In the genomic region with DNA sequence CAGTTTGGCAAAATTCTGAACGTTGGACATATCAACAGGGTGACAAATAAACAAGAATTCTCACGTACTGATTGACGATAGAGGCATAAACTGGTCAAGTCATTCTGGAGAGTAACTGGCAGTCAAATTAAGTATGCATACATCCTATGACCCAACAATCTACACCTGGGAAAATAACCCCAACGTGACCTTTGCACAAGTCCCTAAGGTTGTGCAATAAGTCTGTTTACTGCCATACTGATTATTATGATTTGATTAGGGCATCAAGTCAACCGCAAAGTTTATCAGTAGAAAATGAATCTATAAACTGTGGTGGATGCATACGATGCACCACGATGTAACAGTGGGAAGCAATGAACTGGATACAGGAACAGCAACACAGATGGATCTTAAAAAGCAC, we compare ENCODE assay signal across 22 cellular contexts. TPM values are rescaled to one million over a fixed set of nuclear protein-coding genes. Genes with fewer than 3 reads are reported as not detected.
DNase-seq lines count a peak whose midpoint lies in the region; ATAC-seq, FAIRE-seq and TF ChIP-seq lines count a peak whose summit lies in the region.
"Had no signal": no experiment of that assay in that cellular context is flagged by ENCODE, and none has a peak within 500 bp of the region (broad histone marks: within the 10 kb centered on the region; RNA-seq: fewer than 3 reads in every experiment).

No MANE protein-coding gene starts in this region.

- intact Hi-C loops in psoas muscle (cut with DNase I): no loop called here
- intact Hi-C loops in ascending aorta (cut with DNase I): no loop called here

- TF ChIP-seq CTCF in D721Med (IDR thresholded peaks at IDR 0.05; ENCODE audit: insufficient read depth, missing control alignments) (no peak), RWPE2 (IDR thresholded peaks at IDR 0.05; ENCODE audit: poor library complexity, severe bottlenecking) (no peak), keratinocyte (optimal IDR thresholded peaks at IDR 0.05 in 1 of 3, IDR thresholded peaks at IDR 0.05 in 1 of 3, conservative IDR thresholded peaks at IDR 0.05 in 1 of 3; ENCODE audit: extremely low read depth in 1 of 3, insufficient read depth in 2 of 3, low read length in 3 of 3) (no peak), psoas muscle (IDR thresholded peaks at IDR 0.05) (no peak), ascending aorta (IDR thresholded peaks at IDR 0.05) (no peak)

- H3K4me1 ChIP-seq in RWPE2 (ENCODE audit: insufficient read depth, poor library complexity, severe bottlenecking) (peaks cover 15% of the 10 kb centered on the region), keratinocyte (ENCODE audit: control insufficient read depth, extremely low read depth, insufficient read depth, low read length) (peaks cover 18% of the 10 kb centered on the region), psoas muscle (peaks cover 23% of the 10 kb centered on the region), ascending aorta (no peaks in the 10 kb centered on the region)
- H3K4me1 ChIP-seq: HAP-1, SJCRH30 had no signal

- H3K4me2 ChIP-seq in keratinocyte (ENCODE audit: control insufficient read depth, extremely low read depth, insufficient read depth, low read depth, low read length): peak overlapping the region; percentile 47
- H3K4me2 ChIP-seq: KMS-11 had no signal

- H3K9ac ChIP-seq in keratinocyte (ENCODE audit: control insufficient read depth, extremely low read depth, insufficient read depth, low read length): no peak overlapping the region
- H3K9ac ChIP-seq: KMS-11 had no signal

- H4K20me1 ChIP-seq in keratinocyte (ENCODE audit: control insufficient read depth, extremely low read depth, insufficient read depth, low read length): no peaks in the 10 kb centered on the region

- H3K79me2 ChIP-seq in keratinocyte (ENCODE audit: control insufficient read depth, insufficient read depth, low read length): no peaks in the 10 kb centered on the region

- 73 to 83% (median 75%) methylated on average over 7 of the region's 7 CpGs for WGBS in psoas muscle, 3 donors

- H3K9me3 ChIP-seq in RWPE2 (ENCODE audit: severe bottlenecking) (no peaks in the 10 kb centered on the region), keratinocyte (ENCODE audit: control insufficient read depth, low read depth, low read length) (no peaks in the 10 kb centered on the region), psoas muscle (no peaks in the 10 kb centered on the region), ascending aorta (no peaks in the 10 kb centered on the region)
- H3K9me3 ChIP-seq: Peyer's patch, SJCRH30 had no signal

- no peak overlapping the region for H3K4me3 ChIP-seq in RWPE2 (ENCODE audit: severe bottlenecking)
- no peak overlapping the region for H3K4me3 ChIP-seq in keratinocyte (ENCODE audit: control insufficient read depth in 2 of 3, extremely low read depth in 1 of 3, insufficient read depth in 2 of 3, low read depth in 1 of 3, low read length in 3 of 3)
- no peak overlapping the region for H3K4me3 ChIP-seq in psoas muscle
- H3K4me3 ChIP-seq in ascending aorta: no peak overlapping the region
- H3K4me3 ChIP-seq: HAP-1, Peyer's patch, SJCRH30 had no signal

- FAIRE-seq in D721Med (lab: Jason Lieb, UNC) (peak; percentile 48), keratinocyte (lab: Jason Lieb, UNC) (peak; percentile 83)
- FAIRE-seq: GM19239 had no signal

- dilution Hi-C loops in keratinocyte (cut with MboI; ENCODE audit: extremely low pct_ligation_motif_present, low sequenced_read_pairs): no loop called here

- peak overlapping the region; percentile 77 for H3K27ac ChIP-seq in RWPE2 (ENCODE audit: poor library complexity, severe bottlenecking)
- H3K27ac ChIP-seq in keratinocyte (ENCODE audit: control insufficient read depth, insufficient read depth, low read length): no peak overlapping the region
- peak overlapping the region; percentile 82 for H3K27ac ChIP-seq in psoas muscle
- H3K27ac ChIP-seq in ascending aorta: no peak overlapping the region
- H3K27ac ChIP-seq: HL-60, KMS-11, SJCRH30 had no signal

- no peak overlapping the region for H2AFZ ChIP-seq in keratinocyte (ENCODE audit: control insufficient read depth, low read length)

- H3K27me3 ChIP-seq in RWPE2 (ENCODE audit: insufficient read depth, poor library complexity, severe bottlenecking) (no peaks in the 10 kb centered on the region), keratinocyte (ENCODE audit: control insufficient read depth, extremely low read depth, insufficient read depth, low read length) (no peaks in the 10 kb centered on the region), psoas muscle (ENCODE audit: insufficient read depth in 3 of 3, low read length in 2 of 3) (no peaks in the 10 kb centered on the region), ascending aorta (no peaks in the 10 kb centered on the region)
- H3K27me3 ChIP-seq: Peyer's patch had no signal

- no peaks in the 10 kb centered on the region for H3K9me1 ChIP-seq in keratinocyte (ENCODE audit: control insufficient read depth, extremely low read depth, insufficient read depth, low read length)

- H3K36me3 ChIP-seq in RWPE2 (ENCODE audit: low read depth) (no peaks in the 10 kb centered on the region), keratinocyte (ENCODE audit: control insufficient read depth in 2 of 2, extremely low read depth in 1 of 2, insufficient read depth in 2 of 2, low read length in 2 of 2) (peaks cover 0 to 2% of the 10 kb centered on the region in 2 experiments), psoas muscle (ENCODE audit: insufficient read depth in 1 of 2, low read depth in 1 of 2) (peaks cover 0 to 21% of the 10 kb centered on the region in 2 donors), ascending aorta (peaks cover 0 to 15% of the 10 kb centered on the region in 2 donors)
- H3K36me3 ChIP-seq: HAP-1, Peyer's patch, SJCRH30 had no signal

- no peak for ATAC-seq in RWPE2 (ENCODE audit: low read depth)
- peak in 1 of 4 donors; percentile 18 for ATAC-seq in psoas muscle
- ATAC-seq in GM19397 (IDR thresholded peaks at IDR 0.05; ENCODE audit: unreplicated experiment): no peak

- DNase-seq in D721Med (ENCODE audit: insufficient read length, low spot score): no peak
- no peak for DNase-seq in RWPE2 (ENCODE audit: low spot score)
- no peak for DNase-seq in keratinocyte (ENCODE audit: low read depth, low spot score)
- DNase-seq in psoas muscle: no peak
- DNase-seq in stimulated activated CD4-positive, alpha-beta T cell treated with anti-CD3 and anti-CD28 coated beads, Interleukin-12 subunit alpha, Interleukin-12 subunit beta, amount 100 ng/mL, for 4 hours: no peak
- DNase-seq in ascending aorta (ENCODE audit: low spot score in 2 of 2): no peak
- DNase-seq in mucosa of gallbladder (ENCODE audit: low spot score): no peak
- DNase-seq: GF-D8; NCI-H1105; NCI-H146; NCI-H2029; NCI-H2227 treated with DMSO at 0.1 percent for 48 hours; NCI-H524; NCI-H774; NK-92 treated with Interleukin-12 subunit alpha and Interleukin-12 subunit beta, amount 100 ng/mL, for 24 hours; SJCRH30 had no signal

RNA-seq across cellular contexts. Expression of gene SEC16B, which starts 40.8 kb away (rescaled TPM):
- polyA plus RNA-seq in keratinocyte (1.2 to 1.3 TPM (median 1.2 TPM) in 3 replicates), psoas muscle (1 to 10 TPM in 1 of 3 donors, under 1 TPM in 2; 0.75 to 1.1 (median 0.81) TPM)
- 0.45 TPM for polyA plus RNA-seq in keratinocyte (2011; ENCODE audit: low read depth)
- polyA plus RNA-seq in keratinocyte (2011; cell fraction: cytosol; rRNA removed): 0.55 and 0.70 TPM in 2 replicates
- polyA plus RNA-seq in keratinocyte (2011; cell fraction: nucleus; rRNA removed): 3.5 TPM in 2 replicates
- 0.72 and 1.0 TPM in 2 replicates for polyA plus RNA-seq in keratinocyte (2012; ENCODE audit: low replicate concordance)
- 0.63 to 1.3 TPM (median 1.1 TPM) in 3 replicates for polyA minus RNA-seq in keratinocyte
- polyA minus RNA-seq in keratinocyte (2011; cell fraction: cytosol; rRNA and poly(A)+ RNA removed): not detected
- polyA minus RNA-seq in keratinocyte (2011; cell fraction: nucleus; rRNA and poly(A)+ RNA removed): 1.2 and 2.2 TPM in 2 replicates
- total RNA-seq in psoas muscle (1 to 10 TPM in 2 of 4 donors, under 1 TPM in 2; 0.42 to 2.3 (median 1.2) TPM), ascending aorta (8.6 TPM), mucosa of gallbladder (7.3 TPM)

Comparison
In these comparisons a context has a peak if more than half of its experiments do, and no peak if none do; other contexts are left out.
1. H3K27ac ChIP-seq: peak in RWPE2 (single experiment) and psoas muscle (single experiment); none in keratinocyte (single experiment) and ascending aorta (0 of 2).